ENCODE assay signal across 27 cellular contexts in genomic region chr2:150978053-150978452, GRCh38.
DNase-seq lines count a peak whose midpoint lies in the region; TF ChIP-seq lines count a peak whose summit lies in the region.
"Had no signal": no experiment of that assay in that cellular context is flagged by ENCODE, and none has a peak within 500 bp of the region (broad histone marks: within the 10 kb centered on the region; RNA-seq: fewer than 3 reads in every experiment).

No MANE protein-coding gene starts in this region.

- H3K4me1 ChIP-seq in cardiac muscle cell (ENCODE audit: low read depth), result peaks cover 9% of the 10 kb centered on the region
- no peaks in the 10 kb centered on the region for H3K4me1 ChIP-seq in ectodermal cell (ENCODE audit: control insufficient read depth, insufficient read depth, low read length)
- H3K4me1 ChIP-seq: A549, gastroesophageal sphincter, lower lobe of right lung, vagina had no signal

- no peak overlapping the region for H3K4me3 Mint-ChIP-seq in mesothelial cell of epicardium
- H3K4me3 Mint-ChIP-seq: activated CD8-positive, alpha-beta T cell treated with anti-CD3 and anti-CD28 coated beads for 36 hours; activated naive CD4-positive, alpha-beta T cell treated with anti-CD3 and anti-CD28 coated beads, Interleukin-2, amount 50 U/mL, for 24 hours; CD8-positive, alpha-beta T cell; central memory CD8-positive, alpha-beta T cell; T-helper 17 cell had no signal

- H3K27ac ChIP-seq in cardiac muscle cell (peak overlapping the region; percentile 65), ectodermal cell (ENCODE audit: insufficient read depth, low read depth, low read length, poor library complexity, severe bottlenecking) (peak overlapping the region; percentile 21)
- H3K27ac ChIP-seq: A549, gastroesophageal sphincter, lower lobe of right lung, RWPE1, thoracic aorta, vagina had no signal

- H3K4me1 Mint-ChIP-seq in mesothelial cell of epicardium, result peaks cover 57% of the 10 kb centered on the region
- H3K4me1 Mint-ChIP-seq: activated naive CD4-positive, alpha-beta T cell treated with anti-CD3 and anti-CD28 coated beads, Interleukin-2, amount 50 U/mL, for 24 hours; central memory CD8-positive, alpha-beta T cell; T-helper 17 cell had no signal

- H3K4me3 ChIP-seq in cardiac muscle cell, result no peak overlapping the region
- H3K4me3 ChIP-seq in ectodermal cell (ENCODE audit: insufficient read depth, low read depth, low read length), result no peak overlapping the region
- H3K4me3 ChIP-seq: A549, gastroesophageal sphincter, lower lobe of right lung, thoracic aorta, vagina had no signal

- intact Hi-C loops in cardiac septum (cut with DNase I), result no loop called here

- no peaks in the 10 kb centered on the region for H3K9me3 ChIP-seq in cardiac muscle cell (ENCODE audit: low read depth)
- no peaks in the 10 kb centered on the region for H3K9me3 ChIP-seq in ectodermal cell (ENCODE audit: control insufficient read depth, low read length)
- H3K9me3 ChIP-seq: A549, gastroesophageal sphincter, lower lobe of right lung, thoracic aorta, vagina had no signal

- H3K27ac Mint-ChIP-seq in mesothelial cell of epicardium, result peak overlapping the region; percentile 93
- H3K27ac Mint-ChIP-seq: activated CD8-positive, alpha-beta T cell treated with anti-CD3 and anti-CD28 coated beads for 36 hours; activated naive CD4-positive, alpha-beta T cell treated with anti-CD3 and anti-CD28 coated beads, Interleukin-2, amount 50 U/mL, for 24 hours; activated T-helper 2 cell treated with anti-CD3 and anti-CD28 coated beads, Interferon-gamma antibody, Interleukin-2, Interleukin-4, amounts not matched to agents 10 μg/mL and 5 μg/mL and 100 μg/mL, durations not matched to agents 14 hours and 24 hours and 36 hours; CD8-positive, alpha-beta T cell; T-helper 17 cell had no signal

- H3K27me3 ChIP-seq in cardiac muscle cell (no peaks in the 10 kb centered on the region), ectodermal cell (ENCODE audit: control insufficient read depth, insufficient read depth, low read length, poor library complexity, severe bottlenecking) (no peaks in the 10 kb centered on the region)
- H3K27me3 ChIP-seq: gastroesophageal sphincter, vagina had no signal

- H3K36me3 ChIP-seq in cardiac muscle cell (no peaks in the 10 kb centered on the region), ectodermal cell (ENCODE audit: control insufficient read depth, insufficient read depth, low read length) (no peaks in the 10 kb centered on the region)
- H3K36me3 ChIP-seq: gastroesophageal sphincter, lower lobe of right lung, thoracic aorta, vagina had no signal

- no peak for TF ChIP-seq CTCF in cardiac muscle cell (IDR thresholded peaks at IDR 0.05; ENCODE audit: low read depth, low read length)
- no peak for TF ChIP-seq CTCF in mesothelial cell of epicardium (IDR thresholded peaks at IDR 0.05; ENCODE audit: unreplicated experiment)

- DNase-seq in cardiac muscle cell (ENCODE audit: low read depth in 1 of 2, low spot score in 1 of 2) (peak; percentile 11 to 61), cardiac septum (ENCODE audit: low spot score) (no peak), mesothelial cell of epicardium (ENCODE audit: low spot score in 2 of 2, unreplicated experiment in 2 of 2) (peak in 1 of 2 experiments; percentile 47), SKM-1 (lab: John Stamatoyannopoulos, UW; ENCODE audit: unreplicated experiment) (no peak), germinal center (ENCODE audit: low spot score) (no peak), COLO829 (ENCODE audit: low spot score) (no peak), GM19238 (ENCODE audit: insufficient read length, low spot score) (no peak)
- DNase-seq: activated CD4-positive, CD25-positive, alpha-beta regulatory T cell treated with anti-CD3 and anti-CD28 coated beads, Interleukin-2, amount 50 U/mL, for 72 hours; activated CD8-positive, alpha-beta T cell treated with anti-CD3 and anti-CD28 coated beads for 36 hours; CD8-positive, alpha-beta T cell; DMS153; GOT3; NCI-H1092 treated with DMSO at 0.1 percent for 48 hours; NCI-H187; NCI-H774; stimulated activated naive CD4-positive, alpha-beta T cell treated with Interleukin-2 at 50 U/mL for 16 hours; T-helper 17 cell had no signal

- H3K36me3 Mint-ChIP-seq in mesothelial cell of epicardium, result no peaks in the 10 kb centered on the region
- H3K36me3 Mint-ChIP-seq: activated naive CD4-positive, alpha-beta T cell treated with anti-CD3 and anti-CD28 coated beads, Interleukin-2, amount 50 U/mL, for 24 hours; CD8-positive, alpha-beta T cell had no signal

- no peaks in the 10 kb centered on the region for H3K27me3 Mint-ChIP-seq in mesothelial cell of epicardium (ENCODE audit: low read depth)
- H3K27me3 Mint-ChIP-seq: activated CD8-positive, alpha-beta T cell treated with anti-CD3 and anti-CD28 coated beads for 36 hours; T-helper 17 cell had no signal

- WGBS in ectodermal cell, 2 experiments, result 60 to 65% methylated on average over 3 of the region's 3 CpGs

- peaks cover 13% of the 10 kb centered on the region for H3K9me3 Mint-ChIP-seq in mesothelial cell of epicardium
- H3K9me3 Mint-ChIP-seq: activated CD8-positive, alpha-beta T cell treated with anti-CD3 and anti-CD28 coated beads for 36 hours; activated naive CD4-positive, alpha-beta T cell treated with anti-CD3 and anti-CD28 coated beads, Interleukin-2, amount 50 U/mL, for 24 hours; activated T-helper 2 cell treated with anti-CD3 and anti-CD28 coated beads, Interferon-gamma antibody, Interleukin-2, Interleukin-4, amounts not matched to agents 10 μg/mL and 5 μg/mL and 100 μg/mL, durations not matched to agents 14 hours and 24 hours and 36 hours; CD8-positive, alpha-beta T cell; central memory CD8-positive, alpha-beta T cell had no signal

Comparison
In these comparisons a context has a peak if more than half of its experiments do, and no peak if none do; other contexts are left out.
1. DNase-seq: peak in cardiac muscle cell (2 of 2); none in cardiac septum (single experiment), SKM-1 (single experiment), germinal center (single experiment), COLO829 (single experiment) and GM19238 (single experiment).